In the genomic region with DNA sequence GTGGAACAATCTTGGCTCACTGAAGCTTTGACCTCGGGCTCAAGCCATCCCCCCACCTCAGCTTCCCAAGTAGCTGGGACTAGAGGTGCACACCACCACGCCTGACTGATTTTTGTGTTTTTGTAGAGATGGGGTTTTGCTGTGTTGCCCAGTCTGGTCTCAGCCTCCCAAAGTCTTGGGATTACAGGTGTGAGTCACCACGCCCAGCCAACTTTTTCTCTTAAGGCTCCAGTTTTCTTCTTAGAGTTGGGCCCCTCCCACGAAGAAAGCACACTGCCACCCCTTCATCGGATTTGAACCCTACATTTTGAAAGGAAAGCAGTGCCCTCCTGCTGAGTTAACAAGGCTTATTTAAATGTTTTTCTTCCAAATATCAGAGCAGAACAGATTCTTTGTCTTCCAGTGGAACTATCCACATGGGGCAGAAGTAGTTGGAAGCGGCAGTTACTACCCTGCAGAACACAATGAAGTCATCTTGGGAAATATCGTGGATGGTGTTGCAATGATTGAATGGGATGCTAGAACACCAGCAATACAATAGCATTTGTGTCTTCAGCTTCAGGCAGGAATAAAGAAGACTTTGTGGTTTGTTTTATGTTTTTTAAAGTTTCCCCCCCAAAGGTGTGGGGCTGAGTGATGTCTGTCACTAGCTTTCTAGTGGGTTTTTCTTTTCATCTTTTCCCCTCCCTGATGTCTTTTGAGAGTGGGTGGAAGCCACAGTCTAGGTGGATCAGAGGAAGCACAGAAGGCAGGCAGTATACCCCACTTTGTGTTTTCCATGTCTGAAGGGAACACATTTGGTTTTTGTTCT, we compare ENCODE assay signal across 8 cellular contexts. TPM values are rescaled to one million over a fixed set of nuclear protein-coding genes. Genes with fewer than 3 reads are reported as not detected.
DNase-seq lines count a peak whose midpoint lies in the region; ATAC-seq and TF ChIP-seq lines count a peak whose summit lies in the region.

No MANE protein-coding gene starts in this region.

- peak; percentile 50 for ATAC-seq in activated CD8-positive, alpha-beta T cell treated with anti-CD3 and anti-CD28 coated beads for 36 hours
- no peak for ATAC-seq in stimulated activated effector memory CD8-positive, alpha-beta T cell treated with anti-CD3 and anti-CD28 coated beads, Interleukin-12 subunit alpha, Interleukin-12 subunit beta, amount 100 ng/mL, for 72 hours
- ATAC-seq in HG03571 (IDR thresholded peaks at IDR 0.05; ENCODE audit: unreplicated experiment): no peak

- no peak for TF ChIP-seq CTCF in activated CD8-positive, alpha-beta T cell treated with anti-CD3 and anti-CD28 coated beads for 36 hours (IDR thresholded peaks at IDR 0.05)
- no peak for TF ChIP-seq CTCF in fibroblast of villous mesenchyme (IDR thresholded peaks at IDR 0.05; ENCODE audit: insufficient read depth, low read depth, low read length)

- H3K4me3 Mint-ChIP-seq in activated CD8-positive, alpha-beta T cell treated with anti-CD3 and anti-CD28 coated beads for 36 hours: peak overlapping the region; percentile 40
- H3K4me3 Mint-ChIP-seq in stimulated activated effector memory CD8-positive, alpha-beta T cell treated with anti-CD3 and anti-CD28 coated beads, Interleukin-12 subunit alpha, Interleukin-12 subunit beta, amount 100 ng/mL, for 72 hours: peak overlapping the region; percentile 63

- H3K9me3 Mint-ChIP-seq in activated CD8-positive, alpha-beta T cell treated with anti-CD3 and anti-CD28 coated beads for 36 hours: no peaks in the 10 kb centered on the region
- H3K9me3 Mint-ChIP-seq in stimulated activated effector memory CD8-positive, alpha-beta T cell treated with anti-CD3 and anti-CD28 coated beads, Interleukin-12 subunit alpha, Interleukin-12 subunit beta, amount 100 ng/mL, for 72 hours: no peaks in the 10 kb centered on the region

- peaks cover 1% of the 10 kb centered on the region for H3K27me3 Mint-ChIP-seq in activated CD8-positive, alpha-beta T cell treated with anti-CD3 and anti-CD28 coated beads for 36 hours

- peak overlapping the region; percentile 91 for H3K27ac Mint-ChIP-seq in activated CD8-positive, alpha-beta T cell treated with anti-CD3 and anti-CD28 coated beads for 36 hours
- peak overlapping the region; percentile 98 for H3K27ac Mint-ChIP-seq in stimulated activated effector memory CD8-positive, alpha-beta T cell treated with anti-CD3 and anti-CD28 coated beads, Interleukin-12 subunit alpha, Interleukin-12 subunit beta, amount 100 ng/mL, for 72 hours

- H3K4me1 Mint-ChIP-seq in activated CD8-positive, alpha-beta T cell treated with anti-CD3 and anti-CD28 coated beads for 36 hours (ENCODE audit: low read depth): peaks cover 63% of the 10 kb centered on the region
- peaks cover 85% of the 10 kb centered on the region for H3K4me1 Mint-ChIP-seq in stimulated activated effector memory CD8-positive, alpha-beta T cell treated with anti-CD3 and anti-CD28 coated beads, Interleukin-12 subunit alpha, Interleukin-12 subunit beta, amount 100 ng/mL, for 72 hours

- H3K36me3 Mint-ChIP-seq in activated CD8-positive, alpha-beta T cell treated with anti-CD3 and anti-CD28 coated beads for 36 hours (ENCODE audit: low read depth): peaks cover 37% of the 10 kb centered on the region
- peaks cover 81% of the 10 kb centered on the region for H3K36me3 Mint-ChIP-seq in stimulated activated effector memory CD8-positive, alpha-beta T cell treated with anti-CD3 and anti-CD28 coated beads, Interleukin-12 subunit alpha, Interleukin-12 subunit beta, amount 100 ng/mL, for 72 hours

- TF ChIP-seq RAD21 in Ishikawa (IDR thresholded peaks at IDR 0.05; ENCODE audit: low read depth): no peak

- intact Hi-C loops in activated CD8-positive, alpha-beta T cell treated with anti-CD3 and anti-CD28 coated beads for 36 hours (cut with micrococcal nuclease): no loop called here

- DNase-seq in activated CD8-positive, alpha-beta T cell treated with anti-CD3 and anti-CD28 coated beads for 36 hours: peak; percentile 62
- peak; percentile 70 for DNase-seq in fibroblast of villous mesenchyme (ENCODE audit: low read depth)
- no peak for DNase-seq in stimulated activated effector memory CD8-positive, alpha-beta T cell treated with anti-CD3 and anti-CD28 coated beads, Interleukin-12 subunit alpha, Interleukin-12 subunit beta, amount 100 ng/mL, for 72 hours (ENCODE audit: low spot score in 2 of 2)
- DNase-seq in NCI-H748 (lab: John Stamatoyannopoulos, UW; ENCODE audit: unreplicated experiment): no peak
- no peak for DNase-seq in RPMI8226
- DNase-seq in NCI-H2171 (lab: John Stamatoyannopoulos, UW): no peak

- no peak overlapping the region for H3K4me3 ChIP-seq in fibroblast of villous mesenchyme (ENCODE audit: low read depth, low read length)

- CTCF ChIA-PET in activated CD8-positive, alpha-beta T cell treated with anti-CD3 and anti-CD28 coated beads for 36 hours (lab: Charles Lee): interaction anchor here (1.0 to 2.4 kb wide), 8 partner anchors 19 to 74 kb away, joined by 3 to 13 read pairs (median 3); no protein-coding TSS in a partner anchor

- TF ChIP-seq EP300 in Ishikawa (IDR thresholded peaks at IDR 0.05; ENCODE audit: borderline replicate concordance): no peak

- POLR2A ChIA-PET in activated CD8-positive, alpha-beta T cell treated with anti-CD3 and anti-CD28 coated beads for 36 hours (lab: Charles Lee): interaction anchor here (1.2 to 2.2 kb wide), 3 partner anchors 10 to 37 kb away, joined by 3 to 7 read pairs (median 3); no protein-coding TSS in a partner anchor

TF ChIP-seq in Ishikawa, 13 proteins besides CTCF, POLR2A, EP300 and RAD21:
- peak; percentile 76 for TF ChIP-seq CEBPB (IDR thresholded peaks at IDR 0.05)
- TF ChIP-seq FOXM1 (IDR thresholded peaks at IDR 0.05; ENCODE audit: borderline replicate concordance, low read depth): no peak

RNA-seq across cellular contexts. Expression of gene ACTN4, which starts 8.9 kb away (rescaled TPM):
- total RNA-seq in activated CD8-positive, alpha-beta T cell treated with anti-CD3 and anti-CD28 coated beads for 36 hours: 100 to 1,000 TPM; 183 to 189 TPM
- total RNA-seq in fibroblast of villous mesenchyme: 333 and 456 TPM in 2 replicates

RNA-seq across cellular contexts. Expression of gene EIF3K, which starts 37.4 kb away (rescaled TPM):
- 100 to 1,000 TPM; 306 to 308 TPM for total RNA-seq in activated CD8-positive, alpha-beta T cell treated with anti-CD3 and anti-CD28 coated beads for 36 hours
- total RNA-seq in fibroblast of villous mesenchyme: 152 and 257 TPM in 2 replicates

RNA-seq across cellular contexts. Expression of gene MAP4K1, which starts 38.6 kb away (rescaled TPM):
- total RNA-seq in activated CD8-positive, alpha-beta T cell treated with anti-CD3 and anti-CD28 coated beads for 36 hours: 100 to 1,000 TPM; 166 to 174 TPM
- total RNA-seq in fibroblast of villous mesenchyme: 0.32 TPM in 1 of 2 replicates, not detected in the other

Comparison
In these comparisons a context has a peak if more than half of its experiments do, and no peak if none do; other contexts are left out.
1. DNase-seq: peak in activated CD8-positive, alpha-beta T cell treated with anti-CD3 and anti-CD28 coated beads for 36 hours (single experiment) and fibroblast of villous mesenchyme (single experiment); none in stimulated activated effector memory CD8-positive, alpha-beta T cell treated with anti-CD3 and anti-CD28 coated beads, Interleukin-12 subunit alpha, Interleukin-12 subunit beta, amount 100 ng/mL, for 72 hours (0 of 2), NCI-H748 (single experiment), RPMI8226 (single experiment) and NCI-H2171 (single experiment).
2. RNA of gene MAP4K1, which starts 38.6 kb away (total RNA-seq): 166 to 174 TPM in activated CD8-positive, alpha-beta T cell treated with anti-CD3 and anti-CD28 coated beads for 36 hours; 0.32 TPM in fibroblast of villous mesenchyme; every median in the first group is over 100 times any median in the second.